ENCODE assay signal across 18 cellular contexts in the genomic region with DNA sequence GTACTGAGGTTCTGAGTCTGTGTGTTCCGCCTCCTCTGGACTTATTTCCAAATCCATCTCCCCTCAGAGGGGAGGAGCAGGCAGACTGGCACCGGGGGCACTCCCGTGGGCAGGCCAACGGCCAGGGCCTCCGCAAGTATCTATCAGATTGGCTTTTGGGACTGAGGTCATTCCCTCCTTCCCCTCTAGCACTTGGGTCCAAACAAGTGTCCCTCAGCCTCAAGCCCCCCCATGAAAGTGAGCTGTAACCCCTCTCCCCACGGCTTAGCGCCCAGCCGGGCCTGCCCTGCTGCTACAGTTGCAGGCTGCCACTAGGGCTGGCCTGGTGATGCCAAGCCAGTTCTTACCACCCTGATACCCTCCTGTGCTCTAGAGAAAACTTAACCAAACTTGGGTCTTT. TPM values are rescaled to one million over a fixed set of nuclear protein-coding genes. Genes with fewer than 3 reads are reported as not detected.
DNase-seq lines count a peak whose midpoint lies in the region; ATAC-seq and TF ChIP-seq lines count a peak whose summit lies in the region.
"Had no signal": no experiment of that assay in that cellular context is flagged by ENCODE, and none has a peak within 500 bp of the region (broad histone marks: within the 10 kb centered on the region; RNA-seq: fewer than 3 reads in every experiment).

No MANE protein-coding gene starts in this region.

- intact Hi-C loops in cardiac septum (cut with DNase I): no loop called here
- intact Hi-C loops in Right ventricle myocardium superior (cut with DNase I): no loop called here

- no peak overlapping the region for H3K4me3 ChIP-seq in H7 (ENCODE audit: insufficient read depth, low read depth, low read length)
- H3K4me3 ChIP-seq: BLaER1, SJSA1 had no signal

- peaks cover 74% of the 10 kb centered on the region for H3K4me1 Mint-ChIP-seq in osteocyte (ENCODE audit: unreplicated experiment)
- no peaks in the 10 kb centered on the region for H3K4me1 Mint-ChIP-seq in activated T-helper 17 cell treated with anti-CD3 and anti-CD28 coated beads, Interleukin-2, amount 50 U/mL, for 72 hours

- no peak for ATAC-seq in Right ventricle myocardium superior (ENCODE audit: poor library complexity)
- ATAC-seq in GM18907 (IDR thresholded peaks at IDR 0.05; ENCODE audit: unreplicated experiment): no peak
- ATAC-seq in HG02623 (IDR thresholded peaks at IDR 0.05; ENCODE audit: unreplicated experiment): no peak
- ATAC-seq in activated T-helper 17 cell treated with anti-CD3 and anti-CD28 coated beads, Interleukin-2, amount 50 U/mL, for 72 hours (replicated peaks): no peak
- ATAC-seq: PC-3 had no signal

- no peak overlapping the region for H3K27ac Mint-ChIP-seq in osteocyte (ENCODE audit: unreplicated experiment)
- no peak overlapping the region for H3K27ac Mint-ChIP-seq in activated T-helper 17 cell treated with anti-CD3 and anti-CD28 coated beads, Interleukin-2, amount 50 U/mL, for 72 hours

- no peaks in the 10 kb centered on the region for H3K36me3 ChIP-seq in H7 (replicated peaks; ENCODE audit: control insufficient read depth, insufficient read depth, low read length)
- H3K36me3 ChIP-seq: BLaER1, SJSA1 had no signal

- no peaks in the 10 kb centered on the region for H3K9me3 Mint-ChIP-seq in osteocyte (ENCODE audit: unreplicated experiment)
- H3K9me3 Mint-ChIP-seq in activated T-helper 17 cell treated with anti-CD3 and anti-CD28 coated beads, Interleukin-2, amount 50 U/mL, for 72 hours: no peaks in the 10 kb centered on the region

- no peaks in the 10 kb centered on the region for H3K27me3 ChIP-seq in H7 (ENCODE audit: control insufficient read depth, insufficient read depth, low read length)
- H3K27me3 ChIP-seq: BLaER1, SJSA1 had no signal

- DNase-seq in cardiac septum (ENCODE audit: low spot score) (peak; percentile 56), Right ventricle myocardium superior (no peak), islet precursor cell (peak; percentile 21), osteocyte (ENCODE audit: extremely low spot score, unreplicated experiment) (peak; percentile 65), H7 (no peak)
- DNase-seq: 8988T, DND-41, HCEC 1CT, NCI-H1417, NCI-H2029, NCI-H2171 treated with DMSO at 0.1 percent for 48 hours, NCI-H446 treated with DMSO at 0.1 percent for 48 hours, PC-3 had no signal

- no peak for TF ChIP-seq CTCF in osteocyte (IDR thresholded peaks at IDR 0.05)

- H3K27me3 Mint-ChIP-seq in osteocyte (ENCODE audit: unreplicated experiment): no peaks in the 10 kb centered on the region
- H3K27me3 Mint-ChIP-seq in activated T-helper 17 cell treated with anti-CD3 and anti-CD28 coated beads, Interleukin-2, amount 50 U/mL, for 72 hours: no peaks in the 10 kb centered on the region

- no peak overlapping the region for H3K4me3 Mint-ChIP-seq in osteocyte (ENCODE audit: unreplicated experiment)
- H3K4me3 Mint-ChIP-seq in activated T-helper 17 cell treated with anti-CD3 and anti-CD28 coated beads, Interleukin-2, amount 50 U/mL, for 72 hours: no peak overlapping the region

- H3K36me3 Mint-ChIP-seq in osteocyte (ENCODE audit: unreplicated experiment): peaks cover 61% of the 10 kb centered on the region
- H3K36me3 Mint-ChIP-seq in activated T-helper 17 cell treated with anti-CD3 and anti-CD28 coated beads, Interleukin-2, amount 50 U/mL, for 72 hours (ENCODE audit: low read depth): no peaks in the 10 kb centered on the region

RNA-seq across cellular contexts. Expression of gene ITGA11, which starts 17.4 kb away (rescaled TPM):
- total RNA-seq in cardiac septum: 9.3 TPM
- 32.2 TPM for total RNA-seq in Right ventricle myocardium superior
- total RNA-seq in osteocyte: 1,149 and 1,161 TPM in 2 replicates
- 0.03 and 0.07 TPM in 2 replicates for total RNA-seq in H7 (2014; rRNA removed; shearing (Covaris generic))
- 10 to 100 TPM in 1 of 2 donors, under 1 TPM in 1; 0.95 to 13.1 TPM for total RNA-seq in activated T-helper 17 cell treated with anti-CD3 and anti-CD28 coated beads, Interleukin-2, amount 50 U/mL, for 72 hours
- total RNA-seq: PC-3 had no signal

Comparison
In these comparisons a context has a peak if more than half of its experiments do, and no peak if none do; other contexts are left out.
1. DNase-seq: peak in cardiac septum (single experiment), islet precursor cell (single experiment) and osteocyte (single experiment); none in Right ventricle myocardium superior (single experiment) and H7 (single experiment).
2. RNA of gene ITGA11, which starts 17.4 kb away (total RNA-seq): 1,149 to 1,161 TPM in osteocyte; 32.2 TPM in Right ventricle myocardium superior (single experiment), 0.95 to 13.1 TPM in activated T-helper 17 cell treated with anti-CD3 and anti-CD28 coated beads, Interleukin-2, amount 50 U/mL, for 72 hours, 9.3 TPM in cardiac septum (single experiment) and 0.03 to 0.07 TPM in H7; every median in the first group is over 10 times any median in the second.